Comparison of ENCODE assay signal across 30 cellular contexts in the genomic region with DNA sequence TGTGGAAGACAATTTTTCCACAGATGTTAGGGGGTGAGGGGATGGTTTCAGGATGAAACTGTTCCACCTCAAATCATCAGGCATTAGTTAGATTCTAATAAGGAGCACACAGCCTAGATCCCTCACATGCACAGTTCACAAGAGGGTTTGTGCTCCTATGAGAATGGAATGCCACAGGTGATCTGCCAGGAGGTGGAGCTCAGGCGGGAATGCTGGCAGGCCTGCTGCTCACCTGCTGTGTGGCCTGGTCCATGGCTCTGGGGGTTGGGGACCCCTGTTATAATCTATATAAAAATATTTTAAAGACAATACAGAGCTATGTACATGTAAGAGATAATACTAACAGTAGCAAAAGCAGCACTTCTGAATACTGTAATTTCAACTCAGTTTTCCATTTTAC.
"Had no signal": no experiment of that assay in that cellular context is flagged by ENCODE, and none has a peak within 500 bp of the region (broad histone marks: within the 10 kb centered on the region; RNA-seq: fewer than 3 reads in every experiment).

No MANE protein-coding gene starts in this region.

- H3K27me3 ChIP-seq: ascending aorta, breast epithelium, cardiac muscle cell, colonic mucosa had no signal

- H3K4me3 ChIP-seq: ascending aorta, breast epithelium, cardiac muscle cell, colonic mucosa had no signal

- H3K9me3 Mint-ChIP-seq: activated CD4-positive, alpha-beta memory T cell treated with anti-CD3 and anti-CD28 coated beads for 36 hours; activated CD4-positive, alpha-beta T cell treated with anti-CD3 and anti-CD28 coated beads, Interleukin-2, amount 10 ng/mL, durations not matched to agents 24 days and 14 days; activated naive CD4-positive, alpha-beta T cell treated with anti-CD3 and anti-CD28 coated beads, Interleukin-2, amount 10 ng/mL, durations not matched to agents 7 days and 5 days; activated naive CD4-positive, alpha-beta T cell treated with anti-CD3 and anti-CD28 coated beads, Interleukin-2, amount 50 U/mL, for 72 hours; activated naive CD8-positive, alpha-beta T cell treated with anti-CD3 and anti-CD28 coated beads, Interleukin-2, amount 10 ng/mL, durations not matched to agents 7 days and 5 days; activated T-cell treated with anti-CD3 and anti-CD28 coated beads, Interleukin-2, amount 50 U/mL, for 24 hours; activated T-cell treated with anti-CD3 and anti-CD28 coated beads, Interleukin-2, amount 50 U/mL, for 72 hours; brain had no signal

- H3K36me3 ChIP-seq: breast epithelium, colonic mucosa had no signal

- ATAC-seq: activated CD4-positive, alpha-beta T cell treated with anti-CD3 and anti-CD28 coated beads for 36 hours; activated CD8-positive, alpha-beta T cell treated with anti-CD3 and anti-CD28 coated beads, Interleukin-2, amount 10 ng/mL, durations not matched to agents 7 days and 5 days; activated naive CD4-positive, alpha-beta T cell treated with anti-CD3 and anti-CD28 coated beads, Interleukin-2, amount 50 U/mL, for 72 hours; activated T-cell treated with anti-CD3 and anti-CD28 coated beads, Interleukin-2, amount 50 U/mL, for 72 hours; esophagus mucosa; T-helper 17 cell had no signal

- H3K4me1 Mint-ChIP-seq: activated naive CD4-positive, alpha-beta T cell treated with anti-CD3 and anti-CD28 coated beads, Interleukin-2, amount 10 ng/mL, durations not matched to agents 7 days and 5 days had no signal

- H3K4me3 Mint-ChIP-seq: activated CD4-positive, alpha-beta memory T cell treated with anti-CD3 and anti-CD28 coated beads for 36 hours; activated CD4-positive, alpha-beta T cell treated with anti-CD3 and anti-CD28 coated beads for 36 hours; activated CD4-positive, alpha-beta T cell treated with anti-CD3 and anti-CD28 coated beads, Interleukin-2, amount 10 ng/mL, durations not matched to agents 24 days and 14 days; activated CD8-positive, alpha-beta T cell treated with anti-CD3 and anti-CD28 coated beads, Interleukin-2, amount 10 ng/mL, durations not matched to agents 7 days and 5 days; activated naive CD4-positive, alpha-beta T cell treated with anti-CD3 and anti-CD28 coated beads, Interleukin-2, amount 10 ng/mL, durations not matched to agents 7 days and 5 days; activated naive CD8-positive, alpha-beta T cell treated with anti-CD3 and anti-CD28 coated beads, Interleukin-2, amount 10 ng/mL, durations not matched to agents 7 days and 5 days; activated T-cell treated with anti-CD3 and anti-CD28 coated beads, Interleukin-2, amount 50 U/mL, for 24 hours; activated T-cell treated with anti-CD3 and anti-CD28 coated beads, Interleukin-2, amount 50 U/mL, for 72 hours; brain; T-helper 17 cell had no signal

- H3K27ac Mint-ChIP-seq: activated CD4-positive, alpha-beta memory T cell treated with anti-CD3 and anti-CD28 coated beads for 36 hours; activated CD4-positive, alpha-beta T cell treated with anti-CD3 and anti-CD28 coated beads for 36 hours; activated CD4-positive, alpha-beta T cell treated with anti-CD3 and anti-CD28 coated beads, Interleukin-2, amount 10 ng/mL, durations not matched to agents 24 days and 14 days; activated CD8-positive, alpha-beta T cell treated with anti-CD3 and anti-CD28 coated beads, Interleukin-2, amount 10 ng/mL, durations not matched to agents 7 days and 5 days; activated naive CD4-positive, alpha-beta T cell treated with anti-CD3 and anti-CD28 coated beads, Interleukin-2, amount 10 ng/mL, durations not matched to agents 7 days and 5 days; activated naive CD4-positive, alpha-beta T cell treated with anti-CD3 and anti-CD28 coated beads, Interleukin-2, amount 50 U/mL, for 72 hours; activated naive CD8-positive, alpha-beta T cell treated with anti-CD3 and anti-CD28 coated beads, Interleukin-2, amount 10 ng/mL, durations not matched to agents 7 days and 5 days; activated T-cell treated with anti-CD3 and anti-CD28 coated beads, Interleukin-2, amount 50 U/mL, for 24 hours; brain; T-helper 17 cell had no signal

- FAIRE-seq: TTC549 had no signal

- H3K27me3 Mint-ChIP-seq: activated CD4-positive, alpha-beta memory T cell treated with anti-CD3 and anti-CD28 coated beads for 36 hours; activated CD4-positive, alpha-beta T cell treated with anti-CD3 and anti-CD28 coated beads for 36 hours; activated CD4-positive, alpha-beta T cell treated with anti-CD3 and anti-CD28 coated beads, Interleukin-2, amount 10 ng/mL, durations not matched to agents 24 days and 14 days; activated naive CD4-positive, alpha-beta T cell treated with anti-CD3 and anti-CD28 coated beads, Interleukin-2, amount 10 ng/mL, durations not matched to agents 7 days and 5 days; activated naive CD8-positive, alpha-beta T cell treated with anti-CD3 and anti-CD28 coated beads, Interleukin-2, amount 10 ng/mL, durations not matched to agents 7 days and 5 days; activated T-cell treated with anti-CD3 and anti-CD28 coated beads, Interleukin-2, amount 50 U/mL, for 24 hours; T-helper 17 cell had no signal

- H3K4me1 ChIP-seq: ascending aorta, breast epithelium, colonic mucosa had no signal

- H3K9me3 ChIP-seq: ascending aorta, breast epithelium, colonic mucosa had no signal

- H3K27ac ChIP-seq: ascending aorta, breast epithelium, cardiac muscle cell, colonic mucosa, WERI-Rb-1 had no signal

- DNase-seq: activated CD4-positive, alpha-beta memory T cell treated with anti-CD3 and anti-CD28 coated beads for 36 hours; activated CD4-positive, alpha-beta T cell treated with anti-CD3 and anti-CD28 coated beads for 36 hours; activated CD4-positive, alpha-beta T cell treated with anti-CD3 and anti-CD28 coated beads, Interleukin-2, amount 10 ng/mL, durations not matched to agents 24 days and 14 days; activated CD4-positive, CD25-positive, alpha-beta regulatory T cell; activated CD4-positive, CD25-positive, alpha-beta regulatory T cell treated with anti-CD3 and anti-CD28 coated beads, Interleukin-2, amount 50 U/mL, for 72 hours; activated CD8-positive, alpha-beta memory T cell treated with anti-CD3 and anti-CD28 coated beads, Interleukin-2, amount 50 U/mL, for 48 hours; activated CD8-positive, alpha-beta T cell treated with anti-CD3 and anti-CD28 coated beads, Interleukin-2, amount 10 ng/mL, durations not matched to agents 7 days and 5 days; activated gamma-delta T cell; activated naive CD4-positive, alpha-beta T cell; activated naive CD4-positive, alpha-beta T cell treated with anti-CD3 and anti-CD28 coated beads, Interleukin-2, amount 10 ng/mL, durations not matched to agents 7 days and 5 days; activated naive CD8-positive, alpha-beta T cell treated with anti-CD3 and anti-CD28 coated beads, Interleukin-2, amount 10 ng/mL, durations not matched to agents 7 days and 5 days; activated T-cell treated with anti-CD3 and anti-CD28 coated beads for 4 hours; activated T-cell treated with anti-CD3 and anti-CD28 coated beads, Interleukin-2, amount 50 U/mL, for 24 hours; activated T-cell treated with anti-CD3 and anti-CD28 coated beads, Interleukin-2, amount 50 U/mL, for 72 hours; central memory CD4-positive, alpha-beta T cell; cerebellar nuclear complex; colonic mucosa; effector CD8-positive, alpha-beta T cell; foreskin fibroblast; head of caudate nucleus; T-helper 1 cell; T-helper 17 cell; WERI-Rb-1 had no signal
